1 cellular context compared by ENCODE assay signal in genomic region chr18:47758000-47758399, GRCh38.
TF ChIP-seq lines count a peak whose summit lies in the region.

No MANE protein-coding gene starts in this region.

TF ChIP-seq in GM23338, 12 proteins besides CTCF, POLR2A, EP300 and RAD21 (continued from another document):
- TF ChIP-seq ZNF462 (CRISPR knock-in tag; IDR thresholded peaks at IDR 0.05) (no peak), JUNB (IDR thresholded peaks at IDR 0.05; ENCODE audit: unreplicated experiment) (no peak), POLR2AphosphoS5 (IDR thresholded peaks at IDR 0.05; ENCODE audit: low read depth) (no peak), EZH2phosphoT487 (IDR thresholded peaks at IDR 0.05; ENCODE audit: unreplicated experiment) (no peak), EZH2 (IDR thresholded peaks at IDR 0.05; ENCODE audit: low read depth, unreplicated experiment) (no peak), ZNF331 (CRISPR knock-in tag; IDR thresholded peaks at IDR 0.05; ENCODE audit: low read depth) (no peak), STAT1 (IDR thresholded peaks at IDR 0.05; ENCODE audit: unreplicated experiment) (no peak)
